Comparison of ENCODE assay signal across 9 cellular contexts in genomic region chr10:11177926-11178453, GRCh38.
DNase-seq lines count a peak whose midpoint lies in the region; ATAC-seq and TF ChIP-seq lines count a peak whose summit lies in the region.
"Had no signal": no experiment of that assay in that cellular context is flagged by ENCODE, and none has a peak within 500 bp of the region (broad histone marks: within the 10 kb centered on the region; RNA-seq: fewer than 3 reads in every experiment).

No MANE protein-coding gene starts in this region.

- no peak overlapping the region for H3K4me2 ChIP-seq in GM23338

- H3K4me1 ChIP-seq in right atrium auricular region (peaks cover 0 to 76% of the 10 kb centered on the region in 2 donors), vagina (peaks cover 14% of the 10 kb centered on the region), GM23338 (ENCODE audit: insufficient read depth) (peaks cover 5% of the 10 kb centered on the region)

- no peaks in the 10 kb centered on the region for H4K20me1 ChIP-seq in GM23338 (replicated peaks; ENCODE audit: insufficient read depth)

- H3K9me2 ChIP-seq in GM23338 (ENCODE audit: insufficient read depth), result no peaks in the 10 kb centered on the region; the same call in 1 of the 2 replicates

- no peaks in the 10 kb centered on the region for H3K27me3 ChIP-seq in WERI-Rb-1 (ENCODE audit: insufficient read depth, low read depth, severe bottlenecking)
- no peaks in the 10 kb centered on the region for H3K27me3 ChIP-seq in right atrium auricular region
- H3K27me3 ChIP-seq in vagina, result no peaks in the 10 kb centered on the region
- H3K27me3 ChIP-seq in GM23338 (ENCODE audit: insufficient read depth), result no peaks in the 10 kb centered on the region

- H3K36me3 ChIP-seq in WERI-Rb-1 (no peaks in the 10 kb centered on the region), right atrium auricular region (no peaks in the 10 kb centered on the region), vagina (no peaks in the 10 kb centered on the region), GM23338 (ENCODE audit: insufficient read depth) (0 out of 2 replicates have a peak, but pooled peaks cover 3% of the 10 kb centered on the region)

- H3K4me3 ChIP-seq in WERI-Rb-1 (ENCODE audit: low read depth, low read length) (no peak overlapping the region), right atrium auricular region (no peak overlapping the region), vagina (no peak overlapping the region), GM23338 (no peak overlapping the region)

- DNase-seq in stimulated activated CD4-positive, alpha-beta T cell treated with anti-CD3 and anti-CD28 coated beads, Interleukin-15, amount 100 ng/mL, for 24 hours, result peak; percentile 54
- no peak for DNase-seq in stimulated activated CD4-positive, alpha-beta T cell treated with anti-CD3 and anti-CD28 coated beads, Interleukin-2, amount 100 ng/mL, for 48 hours
- DNase-seq in WERI-Rb-1 (peak; percentile 48), right atrium auricular region (ENCODE audit: low spot score) (no peak), vagina (ENCODE audit: extremely low spot score in 2 of 2) (peak in 1 of 2 donors; percentile 86), GM23338 (ENCODE audit: low spot score) (no peak), NCI-H1105 (lab: John Stamatoyannopoulos, UW) (no peak)
- DNase-seq: DMS79 had no signal

- H3K4me3 Mint-ChIP-seq in GM23338, result no peak overlapping the region

- H3K9me3 ChIP-seq in WERI-Rb-1 (ENCODE audit: severe bottlenecking) (no peaks in the 10 kb centered on the region), right atrium auricular region (no peaks in the 10 kb centered on the region), vagina (no peaks in the 10 kb centered on the region)

- H3K36me3 Mint-ChIP-seq in GM23338 (ENCODE audit: low read depth), result no peaks in the 10 kb centered on the region

- intact Hi-C loops in vagina (cut with DNase I), result no loop called here

- TF ChIP-seq CTCF in WERI-Rb-1 (IDR thresholded peaks at IDR 0.05; ENCODE audit: low read depth, low read length) (peak; percentile 35), right atrium auricular region (IDR thresholded peaks at IDR 0.05) (peak in 1 of 2 donors; percentile 47), vagina (IDR thresholded peaks at IDR 0.05) (no peak), GM23338 (conservative IDR thresholded peaks at IDR 0.05; ENCODE audit: low read depth in 2 of 2) (peak in 1 of 2 experiments; percentile 34; a peak in 2 of 4 replicates)

- H2AFZ ChIP-seq in GM23338, result no peak overlapping the region

- no peaks in the 10 kb centered on the region for H3F3A ChIP-seq in GM23338 (replicated peaks; ENCODE audit: low read depth)

- H3K27ac Mint-ChIP-seq in GM23338, result no peak overlapping the region

- H3K4me1 Mint-ChIP-seq in GM23338, result peaks cover 10% of the 10 kb centered on the region

- ATAC-seq in GM23338 (no peak; the same call in 2 of the 3 replicates), GM21526 (IDR thresholded peaks at IDR 0.05; ENCODE audit: low FRiP score, unreplicated experiment) (no peak)

- H3K27ac ChIP-seq in WERI-Rb-1 (peak overlapping the region; percentile 26), right atrium auricular region (peak overlapping the region; percentile 70 to 74), vagina (peak overlapping the region; percentile 38), GM23338 (ENCODE audit: low read depth) (no peak overlapping the region)

- H3K9me3 Mint-ChIP-seq in GM23338, result no peaks in the 10 kb centered on the region

- H3K79me2 ChIP-seq in GM23338 (replicated peaks; ENCODE audit: insufficient read depth), result peaks cover 6% of the 10 kb centered on the region

- TF ChIP-seq POLR2A in vagina (IDR thresholded peaks at IDR 0.05), result no peak

- H3K27me3 Mint-ChIP-seq in GM23338 (ENCODE audit: insufficient read depth, low read depth, poor library complexity), result peaks cover 6% of the 10 kb centered on the region

TF ChIP-seq in GM23338, 12 proteins besides CTCF, POLR2A, EP300 and RAD21 (continues in another document):
- TF ChIP-seq NANOG (IDR thresholded peaks at IDR 0.05; ENCODE audit: borderline replicate concordance), result no peak
- TF ChIP-seq EZH2 (IDR thresholded peaks at IDR 0.05; ENCODE audit: low read depth, unreplicated experiment), result no peak
- TF ChIP-seq, protein P1, sequence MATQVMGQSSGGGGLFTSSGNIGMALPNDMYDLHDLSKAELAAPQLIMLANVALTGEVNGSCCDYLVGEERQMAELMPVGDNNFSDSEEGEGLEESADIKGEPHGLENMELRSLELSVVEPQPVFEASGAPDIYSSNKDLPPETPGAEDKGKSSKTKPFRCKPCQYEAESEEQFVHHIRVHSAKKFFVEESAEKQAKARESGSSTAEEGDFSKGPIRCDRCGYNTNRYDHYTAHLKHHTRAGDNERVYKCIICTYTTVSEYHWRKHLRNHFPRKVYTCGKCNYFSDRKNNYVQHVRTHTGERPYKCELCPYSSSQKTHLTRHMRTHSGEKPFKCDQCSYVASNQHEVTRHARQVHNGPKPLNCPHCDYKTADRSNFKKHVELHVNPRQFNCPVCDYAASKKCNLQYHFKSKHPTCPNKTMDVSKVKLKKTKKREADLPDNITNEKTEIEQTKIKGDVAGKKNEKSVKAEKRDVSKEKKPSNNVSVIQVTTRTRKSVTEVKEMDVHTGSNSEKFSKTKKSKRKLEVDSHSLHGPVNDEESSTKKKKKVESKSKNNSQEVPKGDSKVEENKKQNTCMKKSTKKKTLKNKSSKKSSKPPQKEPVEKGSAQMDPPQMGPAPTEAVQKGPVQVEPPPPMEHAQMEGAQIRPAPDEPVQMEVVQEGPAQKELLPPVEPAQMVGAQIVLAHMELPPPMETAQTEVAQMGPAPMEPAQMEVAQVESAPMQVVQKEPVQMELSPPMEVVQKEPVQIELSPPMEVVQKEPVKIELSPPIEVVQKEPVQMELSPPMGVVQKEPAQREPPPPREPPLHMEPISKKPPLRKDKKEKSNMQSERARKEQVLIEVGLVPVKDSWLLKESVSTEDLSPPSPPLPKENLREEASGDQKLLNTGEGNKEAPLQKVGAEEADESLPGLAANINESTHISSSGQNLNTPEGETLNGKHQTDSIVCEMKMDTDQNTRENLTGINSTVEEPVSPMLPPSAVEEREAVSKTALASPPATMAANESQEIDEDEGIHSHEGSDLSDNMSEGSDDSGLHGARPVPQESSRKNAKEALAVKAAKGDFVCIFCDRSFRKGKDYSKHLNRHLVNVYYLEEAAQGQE (IDR thresholded peaks at IDR 0.05; ENCODE audit: unreplicated experiment), result no peak
- no peak for TF ChIP-seq ZNF331 (CRISPR knock-in tag; IDR thresholded peaks at IDR 0.05; ENCODE audit: low read depth)
- no peak for TF ChIP-seq STAT1 (IDR thresholded peaks at IDR 0.05; ENCODE audit: unreplicated experiment)
- TF ChIP-seq ZNF114 (CRISPR knock-in tag; IDR thresholded peaks at IDR 0.05), result no peak
- TF ChIP-seq CREB1 (CRISPR knock-in tag; IDR thresholded peaks at IDR 0.05; ENCODE audit: low read depth), result no peak

Comparison
In these comparisons a context has a peak if more than half of its experiments do, and no peak if none do; other contexts are left out.
1. DNase-seq: peak in stimulated activated CD4-positive, alpha-beta T cell treated with anti-CD3 and anti-CD28 coated beads, Interleukin-15, amount 100 ng/mL, for 24 hours (single experiment) and WERI-Rb-1 (single experiment); none in stimulated activated CD4-positive, alpha-beta T cell treated with anti-CD3 and anti-CD28 coated beads, Interleukin-2, amount 100 ng/mL, for 48 hours (0 of 2), right atrium auricular region (single experiment), GM23338 (single experiment) and NCI-H1105 (single experiment).